Comparison of ENCODE assay signal across 1 cellular context in genomic region chr1:235500971-235501540, GRCh38.
TF ChIP-seq lines count a peak whose summit lies in the region.

No MANE protein-coding gene starts in this region.

TF ChIP-seq in HEK293, 187 proteins besides CTCF, POLR2A, EP300 and RAD21 (continued from another document):
- TF ChIP-seq IKZF3 (tag by site-specific recombination; IDR thresholded peaks at IDR 0.05) (0 out of 2 replicates have a peak, but pooled peaks have one; percentile 25), ZFP69B (tag by site-specific recombination; IDR thresholded peaks at IDR 0.05) (no peak), ZNF10 (tag by site-specific recombination; IDR thresholded peaks at IDR 0.05) (peak; percentile 25; the same call in 1 of the 2 replicates), ZNF707 (tag by site-specific recombination; IDR thresholded peaks at IDR 0.05) (no peak), ZNF366 (tag by site-specific recombination; conservative IDR thresholded peaks at IDR 0.05) (peak; percentile 21; the same call in 1 of the 2 replicates), ZNF404 (tag by site-specific recombination; IDR thresholded peaks at IDR 0.05) (no peak), ZNF302 (tag by site-specific recombination; IDR thresholded peaks at IDR 0.05; ENCODE audit: low read depth) (no peak), ZSCAN5A (tag by site-specific recombination; IDR thresholded peaks at IDR 0.05) (no peak), ZNF335 (tag by site-specific recombination; conservative IDR thresholded peaks at IDR 0.05) (no peak), ZNF830 (tag by site-specific recombination; IDR thresholded peaks at IDR 0.05; ENCODE audit: low read depth) (no peak), ZNF621 (tag by site-specific recombination; IDR thresholded peaks at IDR 0.05) (no peak), ZNF664 (tag by site-specific recombination; IDR thresholded peaks at IDR 0.05) (0 out of 2 replicates have a peak, but pooled peaks have one; percentile 33), ZBTB48 (tag by site-specific recombination; IDR thresholded peaks at IDR 0.05) (peak; percentile 78), ZBTB10 (tag by site-specific recombination; IDR thresholded peaks at IDR 0.05) (no peak), KLF8 (tag by site-specific recombination; IDR thresholded peaks at IDR 0.05) (no peak), GLIS2 (tag by site-specific recombination; IDR thresholded peaks at IDR 0.05) (no peak)
TF ChIP-seq in HEK293: peak in this region for 11.
